In genomic region chr12:110270125-110270962, GRCh38 we compare ENCODE assay signal across 9 cellular contexts. TPM values are rescaled to one million over a fixed set of nuclear protein-coding genes. Genes with fewer than 3 reads are reported as not detected.
DNase-seq lines count a peak whose midpoint lies in the region; ATAC-seq and TF ChIP-seq lines count a peak whose summit lies in the region.
"Had no signal": no experiment of that assay in that cellular context is flagged by ENCODE, and none has a peak within 500 bp of the region (broad histone marks: within the 10 kb centered on the region; RNA-seq: fewer than 3 reads in every experiment).

No MANE protein-coding gene starts in this region.

- peak; percentile 50 for DNase-seq in RPMI8226
- DNase-seq in foreskin fibroblast: peak; percentile 54 to 81
- peak; percentile 46 for DNase-seq in skeletal muscle cell (ENCODE audit: low read depth)
- no peak for DNase-seq in effector memory CD8-positive, alpha-beta T cell
- no peak for DNase-seq in endothelial cell (ENCODE audit: low spot score)
- DNase-seq in activated CD8-positive, alpha-beta memory T cell treated with anti-CD3 and anti-CD28 coated beads, Interleukin-2, amount 50 U/mL, for 4 hours: no peak

- TF ChIP-seq CTCF in foreskin fibroblast (IDR thresholded peaks at IDR 0.05; ENCODE audit: low read depth, low read length): no peak
- TF ChIP-seq CTCF in endothelial cell (IDR thresholded peaks at IDR 0.05; ENCODE audit: unreplicated experiment): no peak

- peak overlapping the region; percentile 4; the same call in 1 of the 2 replicates for H3K27ac ChIP-seq in HUES6 (ENCODE audit: low read depth, low read length)

- H3K4me3 Mint-ChIP-seq in effector memory CD8-positive, alpha-beta T cell: no peak overlapping the region
- no peak overlapping the region for H3K4me3 Mint-ChIP-seq in endothelial cell (ENCODE audit: unreplicated experiment)
- H3K4me3 Mint-ChIP-seq: IgD-negative memory B cell had no signal

- H3K27me3 Mint-ChIP-seq in effector memory CD8-positive, alpha-beta T cell: peaks cover 32 to 50% of the 10 kb centered on the region in 2 donors
- H3K27me3 Mint-ChIP-seq in endothelial cell (ENCODE audit: unreplicated experiment): peaks cover 3% of the 10 kb centered on the region

- no peak for ATAC-seq in effector memory CD8-positive, alpha-beta T cell (replicated peaks)
- ATAC-seq in GM19035 (IDR thresholded peaks at IDR 0.05; ENCODE audit: unreplicated experiment): no peak

- peak overlapping the region; percentile 4 for H3K9ac ChIP-seq in HUES6 (ENCODE audit: low read length)

- peaks cover 2% of the 10 kb centered on the region for H3K36me3 Mint-ChIP-seq in effector memory CD8-positive, alpha-beta T cell (ENCODE audit: insufficient read depth)
- no peaks in the 10 kb centered on the region for H3K36me3 Mint-ChIP-seq in endothelial cell (ENCODE audit: low read depth, unreplicated experiment)

- H3K4me1 ChIP-seq in HUES6 (ENCODE audit: control insufficient read depth, insufficient read depth, low read length): peaks cover 37% of the 10 kb centered on the region

- no peaks in the 10 kb centered on the region for H3K27me3 ChIP-seq in HUES6 (ENCODE audit: control insufficient read depth, insufficient read depth, low read length)

- no peak overlapping the region for H3K27ac Mint-ChIP-seq in effector memory CD8-positive, alpha-beta T cell
- no peak overlapping the region for H3K27ac Mint-ChIP-seq in endothelial cell (ENCODE audit: unreplicated experiment)

- no peaks in the 10 kb centered on the region for H3K9me3 ChIP-seq in HUES6 (ENCODE audit: control insufficient read depth, insufficient read depth, low read depth, low read length)

- no peaks in the 10 kb centered on the region for H3K36me3 ChIP-seq in HUES6 (ENCODE audit: control insufficient read depth, insufficient read depth, low read length)

- H3K4me1 Mint-ChIP-seq in effector memory CD8-positive, alpha-beta T cell (ENCODE audit: low read depth in 2 of 2): no peaks in the 10 kb centered on the region
- H3K4me1 Mint-ChIP-seq in endothelial cell (ENCODE audit: unreplicated experiment): peaks cover 7% of the 10 kb centered on the region
- H3K4me1 Mint-ChIP-seq: IgD-negative memory B cell had no signal

- H3K4me3 ChIP-seq in HUES6 (ENCODE audit: low read depth, low read length): 0 out of 2 replicates have a peak overlapping the region, but pooled peaks have one; percentile 31
- no peak overlapping the region for H3K4me3 ChIP-seq in foreskin fibroblast (ENCODE audit: low read depth in 1 of 2, low read length in 2 of 2)
- no peak overlapping the region for H3K4me3 ChIP-seq in skeletal muscle cell (ENCODE audit: low read depth, low read length)

- no peaks in the 10 kb centered on the region for H3K9me3 Mint-ChIP-seq in effector memory CD8-positive, alpha-beta T cell
- H3K9me3 Mint-ChIP-seq in endothelial cell (ENCODE audit: unreplicated experiment): no peaks in the 10 kb centered on the region
- H3K9me3 Mint-ChIP-seq: IgD-negative memory B cell had no signal

RNA-seq across cellular contexts. Expression of gene ATP2A2, which starts 10.7 kb away (rescaled TPM):
- total RNA-seq in endothelial cell (ENCODE audit: unreplicated experiment): 178 TPM

Comparison
In these comparisons a context has a peak if more than half of its experiments do, and no peak if none do; other contexts are left out.
1. DNase-seq: peak in RPMI8226 (single experiment), foreskin fibroblast (2 of 2) and skeletal muscle cell (single experiment); none in effector memory CD8-positive, alpha-beta T cell (0 of 3), endothelial cell (single experiment) and activated CD8-positive, alpha-beta memory T cell treated with anti-CD3 and anti-CD28 coated beads, Interleukin-2, amount 50 U/mL, for 4 hours (single experiment).